18 cellular contexts compared by ENCODE assay signal in genomic region chr22:46953968-46954755, GRCh38.
DNase-seq lines count a peak whose midpoint lies in the region; ATAC-seq, FAIRE-seq and TF ChIP-seq lines count a peak whose summit lies in the region.
"Had no signal": no experiment of that assay in that cellular context is flagged by ENCODE, and none has a peak within 500 bp of the region (broad histone marks: within the 10 kb centered on the region; RNA-seq: fewer than 3 reads in every experiment).

No MANE protein-coding gene starts in this region.

- no peak overlapping the region for H3K27ac Mint-ChIP-seq in endodermal cell
- H3K27ac Mint-ChIP-seq: HFFc6 had no signal

- H3K4me1 ChIP-seq in endodermal cell (ENCODE audit: control insufficient read depth, insufficient read depth, low read length) (no peaks in the 10 kb centered on the region), BE2C (no peaks in the 10 kb centered on the region), psoas muscle (no peaks in the 10 kb centered on the region)

- peak; percentile 16 for FAIRE-seq in HTR-8/SVneo (lab: Jason Lieb, UNC)

- H3K4me3 Mint-ChIP-seq in endodermal cell: no peak overlapping the region
- H3K4me3 Mint-ChIP-seq: CD14-positive monocyte, HFFc6 had no signal

- no peak for TF ChIP-seq RAD21 in neural cell (conservative IDR thresholded peaks at IDR 0.05)

- H3K4me2 ChIP-seq in neural cell (ENCODE audit: low read length): no peak overlapping the region

- intact Hi-C loops in psoas muscle (cut with DNase I): no loop called here

- no peak for TF ChIP-seq EP300 in neural cell (conservative IDR thresholded peaks at IDR 0.05; ENCODE audit: poor library complexity, severe bottlenecking)

- H3K9me2 ChIP-seq in neural cell (ENCODE audit: insufficient read depth, low read length): no peaks in the 10 kb centered on the region

- no peak overlapping the region for H3K9ac ChIP-seq in endodermal cell (ENCODE audit: extremely low read depth, low read length, poor library complexity, severe bottlenecking)
- no peak overlapping the region for H3K9ac ChIP-seq in neural cell (ENCODE audit: low read length)
- H3K9ac ChIP-seq: GM23248 had no signal

- no peaks in the 10 kb centered on the region for H3K9me3 Mint-ChIP-seq in endodermal cell
- H3K9me3 Mint-ChIP-seq: CD14-positive monocyte, HFFc6 had no signal

- no peaks in the 10 kb centered on the region for H3F3A ChIP-seq in neural cell (ENCODE audit: insufficient read depth, low read length, poor library complexity, severe bottlenecking)

- H4K20me1 ChIP-seq in neural cell (ENCODE audit: insufficient read depth): no peaks in the 10 kb centered on the region

- H3K36me3 ChIP-seq in endodermal cell (ENCODE audit: control insufficient read depth, insufficient read depth, low read length) (peaks cover 9% of the 10 kb centered on the region), neural cell (ENCODE audit: insufficient read depth, low read length) (no peaks in the 10 kb centered on the region), BE2C (no peaks in the 10 kb centered on the region), psoas muscle (ENCODE audit: insufficient read depth in 1 of 2, low read depth in 1 of 2) (no peaks in the 10 kb centered on the region)

- WGBS in endodermal cell (ENCODE audit: insufficient coverage in 1 of 2, insufficient read length in 1 of 2), 2 experiments: 95 to 98% methylated on average over 8 to 18 of the region's 18 CpGs
- 81 to 88% (median 82%) methylated on average over 18 of the region's 18 CpGs for WGBS in psoas muscle, 3 donors

- H3K27me3 ChIP-seq in endodermal cell (ENCODE audit: control insufficient read depth, insufficient read depth, low read length, poor library complexity, severe bottlenecking) (no peaks in the 10 kb centered on the region), neural cell (ENCODE audit: insufficient read depth, low read depth, low read length) (no peaks in the 10 kb centered on the region), BE2C (no peaks in the 10 kb centered on the region), psoas muscle (ENCODE audit: insufficient read depth in 3 of 3, low read length in 2 of 3) (no peaks in the 10 kb centered on the region)

- H2AFZ ChIP-seq in neural cell (ENCODE audit: low read depth, low read length): no peak overlapping the region
- H2AFZ ChIP-seq: GM23248 had no signal

- H3K9me3 ChIP-seq in endodermal cell (ENCODE audit: control insufficient read depth, low read length) (no peaks in the 10 kb centered on the region), neural cell (ENCODE audit: low read length) (no peaks in the 10 kb centered on the region), BE2C (no peaks in the 10 kb centered on the region), psoas muscle (no peaks in the 10 kb centered on the region)

- ATAC-seq in HG02798 (IDR thresholded peaks at IDR 0.05; ENCODE audit: poor library complexity, unreplicated experiment): no peak
- no peak for ATAC-seq in psoas muscle
- no peak for ATAC-seq in GM18498 (IDR thresholded peaks at IDR 0.05; ENCODE audit: unreplicated experiment)
- ATAC-seq: Right ventricle myocardium inferior had no signal

- peaks cover 9% of the 10 kb centered on the region for H3K36me3 Mint-ChIP-seq in endodermal cell (ENCODE audit: low read depth)

- H3K27me3 Mint-ChIP-seq in endodermal cell (ENCODE audit: insufficient read depth): no peaks in the 10 kb centered on the region

- H3K4me1 Mint-ChIP-seq in endodermal cell: peaks cover 1% of the 10 kb centered on the region
- H3K4me1 Mint-ChIP-seq: CD14-positive monocyte had no signal

- H3K79me2 ChIP-seq in neural cell (replicated peaks; ENCODE audit: insufficient read depth, low read length): no peaks in the 10 kb centered on the region

- no peak for TF ChIP-seq CTCF in endodermal cell (conservative IDR thresholded peaks at IDR 0.05)
- TF ChIP-seq CTCF in neural cell (IDR thresholded peaks at IDR 0.05; ENCODE audit: poor library complexity, severe bottlenecking): no peak
- TF ChIP-seq CTCF in BE2C (IDR thresholded peaks at IDR 0.05; ENCODE audit: low read depth, low read length): no peak
- TF ChIP-seq CTCF in psoas muscle (IDR thresholded peaks at IDR 0.05): no peak

- H3K27ac ChIP-seq in endodermal cell (ENCODE audit: low read depth, low read length) (no peak overlapping the region), neural cell (ENCODE audit: low read length) (peak overlapping the region; percentile 9), psoas muscle (no peak overlapping the region)
- H3K27ac ChIP-seq: GM23248, SK-N-MC had no signal

- peak; percentile 40 for DNase-seq in ELF-1 (ENCODE audit: low read depth, low spot score)
- DNase-seq in HTR-8/SVneo (ENCODE audit: insufficient read length, low spot score): no peak
- peak; percentile 41 for DNase-seq in endodermal cell
- DNase-seq in BE2C: no peak
- DNase-seq in psoas muscle: no peak
- DNase-seq: EL, GM23248, HFFc6, NCI-H1105 treated with DMSO at 0.1 percent for 48 hours, NCI-H1694 treated with DMSO at 0.1 percent for 48 hours, NCI-H345, NCI-H748 treated with DMSO at 0.1 percent for 48 hours had no signal

- H3K4me3 ChIP-seq in endodermal cell (ENCODE audit: low read length) (no peak overlapping the region), neural cell (ENCODE audit: low read length) (no peak overlapping the region), BE2C (ENCODE audit: low read depth, low read length) (no peak overlapping the region), psoas muscle (no peak overlapping the region)
- H3K4me3 ChIP-seq: GM23248, SK-N-MC had no signal

TF ChIP-seq in neural cell, 6 proteins besides CTCF, POLR2A, EP300 and RAD21:
- TF ChIP-seq TAF1 (IDR thresholded peaks at IDR 0.05; ENCODE audit: low read depth): no peak
- no peak for TF ChIP-seq MXI1 (conservative IDR thresholded peaks at IDR 0.05; ENCODE audit: poor library complexity, severe bottlenecking)
- no peak for TF ChIP-seq SMC3 (conservative IDR thresholded peaks at IDR 0.05; ENCODE audit: poor library complexity)
- TF ChIP-seq POLR2AphosphoS5 (IDR thresholded peaks at IDR 0.05): no peak
- no peak for TF ChIP-seq REST (IDR thresholded peaks at IDR 0.05; ENCODE audit: borderline replicate concordance)
- no peak for TF ChIP-seq EZH2 (IDR thresholded peaks at IDR 0.05; ENCODE audit: borderline replicate concordance, insufficient read depth, low read length, poor library complexity, severe bottlenecking)
TF ChIP-seq in neural cell: peak in this region for 0.

Comparison
In these comparisons a context has a peak if more than half of its experiments do, and no peak if none do; other contexts are left out.
1. DNase-seq: peak in ELF-1 (single experiment) and endodermal cell (single experiment); none in HTR-8/SVneo (single experiment), BE2C (single experiment) and psoas muscle (0 of 2).